ENCODE assay signal across 10 cellular contexts in the genomic region with DNA sequence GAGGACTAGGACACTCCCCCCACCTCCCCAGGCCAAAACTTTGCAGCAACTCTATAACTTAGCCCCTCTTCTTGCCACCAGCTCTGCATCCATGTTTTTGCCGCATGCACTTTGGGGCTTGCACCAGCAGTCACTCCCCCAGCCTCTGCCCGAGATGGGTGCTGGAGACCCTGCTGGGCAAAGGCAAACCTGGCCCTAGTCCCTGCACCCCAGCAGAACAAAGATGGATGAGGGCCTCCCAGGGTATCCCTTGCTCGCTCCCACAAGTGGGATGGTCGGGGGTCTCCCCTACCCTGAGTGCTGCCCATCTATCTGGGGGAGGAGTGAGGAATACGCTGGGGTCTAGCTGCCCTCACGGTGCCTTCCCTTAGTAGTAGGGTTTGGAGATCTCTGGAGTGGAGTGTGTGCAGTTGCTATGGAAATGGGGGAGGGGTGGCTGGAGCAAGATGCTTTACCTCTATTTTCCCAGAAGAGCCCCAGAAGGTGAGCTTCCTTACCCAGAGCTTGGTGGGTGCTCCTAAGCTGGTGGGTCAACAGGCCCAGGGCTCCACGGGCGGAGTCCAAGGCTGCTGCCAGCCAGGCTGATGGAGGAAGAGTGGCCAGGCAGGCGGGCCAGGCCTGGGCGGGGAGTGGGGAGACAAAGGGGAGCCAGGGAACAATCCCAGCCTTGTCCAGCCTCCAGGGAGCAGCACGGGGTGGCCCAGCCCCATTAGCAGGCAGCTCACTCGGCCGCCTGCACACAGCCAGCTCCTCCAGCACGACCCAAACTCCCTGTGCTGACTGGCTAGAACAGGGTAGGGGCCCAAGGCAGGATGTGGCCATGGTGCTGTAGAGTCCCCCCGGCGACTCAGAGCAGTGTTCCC. TPM values are rescaled to one million over a fixed set of nuclear protein-coding genes. Genes with fewer than 3 reads are reported as not detected.
DNase-seq lines count a peak whose midpoint lies in the region.
"Had no signal": no experiment of that assay in that cellular context is flagged by ENCODE, and none has a peak within 500 bp of the region (broad histone marks: within the 10 kb centered on the region; RNA-seq: fewer than 3 reads in every experiment).

A gene with protein sequence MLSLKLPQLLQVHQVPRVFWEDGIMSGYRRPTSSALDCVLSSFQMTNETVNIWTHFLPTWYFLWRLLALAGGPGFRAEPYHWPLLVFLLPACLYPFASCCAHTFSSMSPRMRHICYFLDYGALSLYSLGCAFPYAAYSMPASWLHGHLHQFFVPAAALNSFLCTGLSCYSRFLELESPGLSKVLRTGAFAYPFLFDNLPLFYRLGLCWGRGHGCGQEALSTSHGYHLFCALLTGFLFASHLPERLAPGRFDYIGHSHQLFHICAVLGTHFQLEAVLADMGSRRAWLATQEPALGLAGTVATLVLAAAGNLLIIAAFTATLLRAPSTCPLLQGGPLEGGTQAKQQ (minus strand): TSS at position 597 of the 863 bp plus-strand sequence. CDS start 1,325 bp downstream, outside the sequence.

- CTCF ChIA-PET in activated naive CD4-positive, alpha-beta T cell treated with anti-CD3 and anti-CD28 coated beads for 36 hours (lab: Charles Lee) = interaction anchor here (1.0 kb wide), 1 partner anchor 12 kb away, joined by 3 read pairs; no protein-coding TSS in a partner anchor

- no peaks in the 10 kb centered on the region for H3K9me3 Mint-ChIP-seq in activated naive CD4-positive, alpha-beta T cell treated with anti-CD3 and anti-CD28 coated beads, Interleukin-2, amount 50 U/mL, for 24 hours
- H3K9me3 Mint-ChIP-seq in activated naive CD4-positive, alpha-beta T cell treated with anti-CD3 and anti-CD28 coated beads for 36 hours = no peaks in the 10 kb centered on the region
- H3K9me3 Mint-ChIP-seq: dendritic cell treated with granulocyte-macrophage colony-stimulating factor and Interleukin-4, amounts not matched to agents 40 ng/mL and 50 ng/mL, for 4 days had no signal

- H3K4me1 Mint-ChIP-seq in activated naive CD4-positive, alpha-beta T cell treated with anti-CD3 and anti-CD28 coated beads, Interleukin-2, amount 50 U/mL, for 24 hours = peaks cover 16% of the 10 kb centered on the region
- peaks cover 11% of the 10 kb centered on the region for H3K4me1 Mint-ChIP-seq in activated naive CD4-positive, alpha-beta T cell treated with anti-CD3 and anti-CD28 coated beads for 36 hours (ENCODE audit: low read depth)

- H3K4me3 Mint-ChIP-seq in activated naive CD4-positive, alpha-beta T cell treated with anti-CD3 and anti-CD28 coated beads, Interleukin-2, amount 50 U/mL, for 24 hours = no peak within 1 kb of the TSS
- H3K4me3 Mint-ChIP-seq in activated naive CD4-positive, alpha-beta T cell treated with anti-CD3 and anti-CD28 coated beads for 36 hours = no peak within 1 kb of the TSS
- H3K4me3 Mint-ChIP-seq: dendritic cell treated with granulocyte-macrophage colony-stimulating factor and Interleukin-4, amounts not matched to agents 40 ng/mL and 50 ng/mL, for 4 days had no signal

- no peak for DNase-seq in activated naive CD4-positive, alpha-beta T cell treated with anti-CD3 and anti-CD28 coated beads for 36 hours
- DNase-seq in islet precursor cell = peak; percentile 63
- peak; percentile 93 for DNase-seq in superior temporal gyrus (ENCODE audit: extremely low spot score)
- no peak for DNase-seq in NCI-H510A treated with DMSO at 0.1 percent for 48 hours (lab: John Stamatoyannopoulos, UW)
- no peak for DNase-seq in GM19238 (ENCODE audit: insufficient read length, low spot score)
- no peak for DNase-seq in activated CD4-positive, alpha-beta T cell treated with anti-CD3 and anti-CD28 coated beads, Interleukin-2, amount 50 U/mL, for 48 hours
- DNase-seq: NCI-H2081 had no signal

- peak within 1 kb of the TSS; percentile 8 for H3K27ac Mint-ChIP-seq in activated naive CD4-positive, alpha-beta T cell treated with anti-CD3 and anti-CD28 coated beads, Interleukin-2, amount 50 U/mL, for 24 hours
- no peak within 1 kb of the TSS for H3K27ac Mint-ChIP-seq in activated naive CD4-positive, alpha-beta T cell treated with anti-CD3 and anti-CD28 coated beads for 36 hours
- H3K27ac Mint-ChIP-seq: dendritic cell treated with granulocyte-macrophage colony-stimulating factor and Interleukin-4, amounts not matched to agents 40 ng/mL and 50 ng/mL, for 4 days had no signal

- no peaks in the 10 kb centered on the region for H3K36me3 Mint-ChIP-seq in activated naive CD4-positive, alpha-beta T cell treated with anti-CD3 and anti-CD28 coated beads, Interleukin-2, amount 50 U/mL, for 24 hours
- peaks cover 7% of the 10 kb centered on the region for H3K36me3 Mint-ChIP-seq in activated naive CD4-positive, alpha-beta T cell treated with anti-CD3 and anti-CD28 coated beads for 36 hours (ENCODE audit: low read depth)

- H3K27ac ChIP-seq in angular gyrus (ENCODE audit: low read depth, low read length) = peak within 1 kb of the TSS; percentile 98

- H3K27me3 Mint-ChIP-seq in activated naive CD4-positive, alpha-beta T cell treated with anti-CD3 and anti-CD28 coated beads, Interleukin-2, amount 50 U/mL, for 24 hours = no peaks in the 10 kb centered on the region
- H3K27me3 Mint-ChIP-seq in activated naive CD4-positive, alpha-beta T cell treated with anti-CD3 and anti-CD28 coated beads for 36 hours (ENCODE audit: low read depth) = no peaks in the 10 kb centered on the region

- intact Hi-C loops in activated naive CD4-positive, alpha-beta T cell treated with anti-CD3 and anti-CD28 coated beads for 36 hours (cut with micrococcal nuclease) = no loop called here

RNA-seq across cellular contexts. Expression of the gene that starts here (rescaled TPM):
- total RNA-seq in activated naive CD4-positive, alpha-beta T cell treated with anti-CD3 and anti-CD28 coated beads for 36 hours = 1 to 10 TPM; 3.7 to 4.2 TPM

Comparison
In these comparisons a context has a peak if more than half of its experiments do, and no peak if none do; other contexts are left out.
1. DNase-seq: peak in islet precursor cell (single experiment) and superior temporal gyrus (single experiment); none in activated naive CD4-positive, alpha-beta T cell treated with anti-CD3 and anti-CD28 coated beads for 36 hours (single experiment), NCI-H510A treated with DMSO at 0.1 percent for 48 hours (single experiment), GM19238 (single experiment) and activated CD4-positive, alpha-beta T cell treated with anti-CD3 and anti-CD28 coated beads, Interleukin-2, amount 50 U/mL, for 48 hours (0 of 2).